Comparison of ENCODE assay signal across 26 cellular contexts in the genomic region with DNA sequence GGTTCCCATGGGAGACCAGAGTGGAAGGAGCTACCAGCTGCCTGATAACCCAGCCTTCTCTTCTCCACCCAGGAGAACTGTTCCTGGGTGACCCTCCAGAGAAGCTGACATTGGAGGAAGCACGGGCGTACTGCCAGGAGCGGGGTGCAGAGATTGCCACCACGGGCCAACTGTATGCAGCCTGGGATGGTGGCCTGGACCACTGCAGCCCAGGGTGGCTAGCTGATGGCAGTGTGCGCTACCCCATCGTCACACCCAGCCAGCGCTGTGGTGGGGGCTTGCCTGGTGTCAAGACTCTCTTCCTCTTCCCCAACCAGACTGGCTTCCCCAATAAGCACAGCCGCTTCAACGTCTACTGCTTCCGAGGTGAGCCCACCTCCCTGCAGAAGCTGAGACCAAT. TPM values are rescaled to one million over a fixed set of nuclear protein-coding genes. Genes with fewer than 3 reads are reported as not detected.
"Had no signal": no experiment of that assay in that cellular context is flagged by ENCODE, and none has a peak within 500 bp of the region (broad histone marks: within the 10 kb centered on the region; RNA-seq: fewer than 3 reads in every experiment).

No MANE protein-coding gene starts in this region.

- H3K27me3 ChIP-seq: testis, vagina had no signal

- H3K4me1 ChIP-seq: esophagus squamous epithelium, gastroesophageal sphincter, psoas muscle, sigmoid colon, testis, tibial nerve, upper lobe of right lung, vagina had no signal

- H3K4me3 Mint-ChIP-seq: dendritic cell treated with granulocyte-macrophage colony-stimulating factor and Interleukin-4, amounts not matched to agents 40 ng/mL and 50 ng/mL, for 4 days; natural killer cell treated with Interleukin-12 subunit alpha and Interleukin-12 subunit beta and Interleukin-15 and Interleukin-18, amount 100 ng/mL, for 72 hours; stimulated activated naive B cell treated with anti-CD40 and anti-IgM and Interleukin-4, amounts not matched to agents 10 μg/mL and 1 μg/mL and 100 μg/mL, for 72 hours; stimulated activated naive CD8-positive, alpha-beta T cell treated with anti-CD3 and anti-CD28 coated beads, Interleukin-15, amount 100 ng/mL, for 72 hours had no signal

- H2AFZ ChIP-seq: hepatocyte had no signal

- H3K4me2 ChIP-seq: hepatocyte had no signal

- H3K4me3 ChIP-seq: esophagus squamous epithelium, gastroesophageal sphincter, hepatocyte, lung, psoas muscle, sigmoid colon, skin epidermis, testis, tibial nerve, upper lobe of right lung, vagina had no signal

- H3K36me3 ChIP-seq: esophagus squamous epithelium, gastroesophageal sphincter, sigmoid colon, tibial nerve, upper lobe of right lung, vagina had no signal

- H3K9me3 Mint-ChIP-seq: dendritic cell treated with granulocyte-macrophage colony-stimulating factor and Interleukin-4, amounts not matched to agents 40 ng/mL and 50 ng/mL, for 4 days; stimulated activated naive B cell treated with anti-CD40 and anti-IgM and Interleukin-4, amounts not matched to agents 10 μg/mL and 1 μg/mL and 100 μg/mL, for 72 hours; stimulated activated naive CD8-positive, alpha-beta T cell treated with anti-CD3 and anti-CD28 coated beads, Interleukin-15, amount 100 ng/mL, for 72 hours had no signal

- H3K36me3 Mint-ChIP-seq: natural killer cell treated with Interleukin-12 subunit alpha and Interleukin-12 subunit beta and Interleukin-15 and Interleukin-18, amount 100 ng/mL, for 72 hours; stimulated activated naive B cell treated with anti-CD40 and anti-IgM and Interleukin-4, amounts not matched to agents 10 μg/mL and 1 μg/mL and 100 μg/mL, for 72 hours had no signal

- H3K27ac Mint-ChIP-seq: dendritic cell treated with granulocyte-macrophage colony-stimulating factor and Interleukin-4, amounts not matched to agents 40 ng/mL and 50 ng/mL, for 4 days; natural killer cell treated with Interleukin-12 subunit alpha and Interleukin-12 subunit beta and Interleukin-15 and Interleukin-18, amount 100 ng/mL, for 72 hours; stimulated activated naive B cell treated with anti-CD40 and anti-IgM and Interleukin-4, amounts not matched to agents 10 μg/mL and 1 μg/mL and 100 μg/mL, for 72 hours; stimulated activated naive CD8-positive, alpha-beta T cell treated with anti-CD3 and anti-CD28 coated beads, Interleukin-15, amount 100 ng/mL, for 72 hours had no signal

- H3K79me2 ChIP-seq: hepatocyte had no signal

- H3K9me3 ChIP-seq: esophagus squamous epithelium, gastroesophageal sphincter, psoas muscle, sigmoid colon, testis, tibial nerve, upper lobe of right lung, vagina had no signal

- H3K27ac ChIP-seq: esophagus squamous epithelium, gastroesophageal sphincter, hepatocyte, psoas muscle, sigmoid colon, skin epidermis, testis, tibial nerve, upper lobe of right lung, vagina had no signal

- DNase-seq: esophagus squamous epithelium; left colon; left ventricle myocardium superior; mesenchymal stem cell; midbrain; psoas muscle; retina; sigmoid colon; stimulated activated CD4-positive, alpha-beta T cell treated with anti-CD3 and anti-CD28 coated beads, Interleukin-2, amount 100 ng/mL, for 24 hours; stimulated activated CD4-positive, alpha-beta T cell treated with anti-CD3 and anti-CD28 coated beads, Interleukin-4, amount 100 ng/mL, for 4 hours; stimulated activated naive B cell treated with anti-CD40 and anti-IgM and Interleukin-4, amounts not matched to agents 10 μg/mL and 1 μg/mL and 100 μg/mL, for 72 hours; stimulated activated naive CD8-positive, alpha-beta T cell treated with anti-CD3 and anti-CD28 coated beads, Interleukin-15, amount 100 ng/mL, for 72 hours; testis; upper lobe of right lung had no signal

RNA-seq across cellular contexts. Expression of gene BCAN, which starts 6.6 kb away (rescaled TPM):
- total RNA-seq: epithelial cell of proximal tubule, esophagus squamous epithelium, left colon, omental fat pad, subcutaneous adipose tissue, tibial nerve, upper lobe of right lung had no signal
- polyA plus RNA-seq: hepatocyte had no signal

RNA-seq across cellular contexts. Expression of gene NES, which starts 28.7 kb away (rescaled TPM):
- total RNA-seq: natural killer cell treated with Interleukin-12 subunit alpha and Interleukin-12 subunit beta and Interleukin-15 and Interleukin-18, amount 100 ng/mL, for 72 hours had no signal

RNA-seq across cellular contexts. Expression of gene HAPLN2, which starts 29.3 kb away (rescaled TPM):
- total RNA-seq: epithelial cell of proximal tubule; hepatocyte; kidney epithelial cell; left colon; natural killer cell treated with Interleukin-12 subunit alpha and Interleukin-12 subunit beta and Interleukin-15 and Interleukin-18, amount 100 ng/mL, for 72 hours; vagina had no signal
- polyA plus RNA-seq: hepatocyte had no signal
